In genomic region chr2:233098615-233099014, GRCh38 we compare ENCODE assay signal across 9 cellular contexts. TPM values are rescaled to one million over a fixed set of nuclear protein-coding genes. Genes with fewer than 3 reads are reported as not detected.
DNase-seq lines count a peak whose midpoint lies in the region; ATAC-seq and TF ChIP-seq lines count a peak whose summit lies in the region.
"Had no signal": no experiment of that assay in that cellular context is flagged by ENCODE, and none has a peak within 500 bp of the region (broad histone marks: within the 10 kb centered on the region; RNA-seq: fewer than 3 reads in every experiment).

No MANE protein-coding gene starts in this region.

- POLR2A ChIA-PET in WTC11 (lab: Charles Lee) = no interaction called here

- H3K4me1 Mint-ChIP-seq in WTC11 = peaks cover 9% of the 10 kb centered on the region

- H3K27me3 ChIP-seq in kidney epithelial cell (ENCODE audit: control insufficient read depth, insufficient read depth, low read length) = peaks cover 2% of the 10 kb centered on the region
- H3K27me3 ChIP-seq: SJSA1 had no signal

- H3K4me3 Mint-ChIP-seq in WTC11 = no peak overlapping the region

- no peaks in the 10 kb centered on the region for H3K36me3 ChIP-seq in kidney epithelial cell (ENCODE audit: control insufficient read depth, insufficient read depth, low read length)
- H3K36me3 ChIP-seq: SJSA1 had no signal

- H3K9me3 Mint-ChIP-seq in WTC11 = no peaks in the 10 kb centered on the region
- H3K9me3 Mint-ChIP-seq in activated naive CD4-positive, alpha-beta T cell treated with anti-CD3 and anti-CD28 coated beads, Interleukin-2, amount 50 U/mL, for 72 hours = peaks cover 0 to 10% of the 10 kb centered on the region in 2 donors

- no peaks in the 10 kb centered on the region for H3K36me3 Mint-ChIP-seq in WTC11
- H3K36me3 Mint-ChIP-seq in activated naive CD4-positive, alpha-beta T cell treated with anti-CD3 and anti-CD28 coated beads, Interleukin-2, amount 50 U/mL, for 72 hours = peaks cover 19 to 39% of the 10 kb centered on the region in 2 donors

- DNase-seq in GM10266 (ENCODE audit: extremely low spot score) = no peak
- DNase-seq in WTC11 (ENCODE audit: low spot score) = peak; percentile 66
- no peak for DNase-seq in kidney epithelial cell (ENCODE audit: low read depth)
- DNase-seq in UCSD-AML1 (lab: John Stamatoyannopoulos, UW; ENCODE audit: unreplicated experiment) = no peak
- no peak for DNase-seq in activated naive CD4-positive, alpha-beta T cell treated with anti-CD3 and anti-CD28 coated beads, Interleukin-2, amount 50 U/mL, for 72 hours (ENCODE audit: low spot score in 2 of 2)

- CTCF ChIA-PET in WTC11 (lab: Charles Lee) = interaction anchor here (0.5 to 3.2 kb wide), 20 partner anchors 10 to 734 kb away, joined by 3 to 22 read pairs (median 3); partner anchors contain the start of gene ATG16L1

- H3K27ac Mint-ChIP-seq in WTC11 = no peak overlapping the region
- no peak overlapping the region for H3K27ac Mint-ChIP-seq in activated naive CD4-positive, alpha-beta T cell treated with anti-CD3 and anti-CD28 coated beads, Interleukin-2, amount 50 U/mL, for 72 hours

- TF ChIP-seq CTCF in 22Rv1 (IDR thresholded peaks at IDR 0.05) (peak; percentile 62), GM10266 (IDR thresholded peaks at IDR 0.05; ENCODE audit: control insufficient read depth, insufficient read depth, low read depth, missing control alignments) (peak; percentile 25), WTC11 (IDR thresholded peaks at IDR 0.05) (peak; percentile 22; the same call in 1 of the 2 replicates), kidney epithelial cell (IDR thresholded peaks at IDR 0.05; ENCODE audit: insufficient read depth, low read length, poor library complexity, severe bottlenecking) (peak; percentile 34)

- H3K4me3 ChIP-seq in kidney epithelial cell (ENCODE audit: low read depth, low read length) = no peak overlapping the region
- H3K4me3 ChIP-seq: SJSA1 had no signal

- H3K27me3 Mint-ChIP-seq in WTC11 (ENCODE audit: low read depth) = no peaks in the 10 kb centered on the region

- ATAC-seq in WTC11 (peak; percentile 84), HG02763 (IDR thresholded peaks at IDR 0.05; ENCODE audit: unreplicated experiment) (no peak), HG02678 (IDR thresholded peaks at IDR 0.05; ENCODE audit: unreplicated experiment) (no peak)
- ATAC-seq in activated naive CD4-positive, alpha-beta T cell treated with anti-CD3 and anti-CD28 coated beads, Interleukin-2, amount 50 U/mL, for 72 hours = no peak

- no peak overlapping the region for H3K27ac ChIP-seq in 22Rv1
- H3K27ac ChIP-seq: SJSA1 had no signal

TF ChIP-seq in WTC11, 78 proteins besides CTCF, POLR2A, EP300 and RAD21:
- TF ChIP-seq ESRRA (CRISPR knock-in tag; IDR thresholded peaks at IDR 0.05; ENCODE audit: borderline replicate concordance) (no peak), MAX (CRISPR knock-in tag; IDR thresholded peaks at IDR 0.05) (no peak), NFATC4 (CRISPR knock-in tag; IDR thresholded peaks at IDR 0.05) (no peak)

RNA-seq across cellular contexts. Expression of gene INPP5D, which starts 38.5 kb away (rescaled TPM):
- 17.2 to 23.7 TPM (median 22.3 TPM) in 3 replicates for total RNA-seq in WTC11 (2021)
- 2.7 and 3.7 TPM in 2 replicates for total RNA-seq in kidney epithelial cell
- 10 to 100 TPM; 70.7 to 71.1 TPM for total RNA-seq in activated naive CD4-positive, alpha-beta T cell treated with anti-CD3 and anti-CD28 coated beads, Interleukin-2, amount 50 U/mL, for 72 hours
